15 cellular contexts compared by ENCODE assay signal in the genomic region with DNA sequence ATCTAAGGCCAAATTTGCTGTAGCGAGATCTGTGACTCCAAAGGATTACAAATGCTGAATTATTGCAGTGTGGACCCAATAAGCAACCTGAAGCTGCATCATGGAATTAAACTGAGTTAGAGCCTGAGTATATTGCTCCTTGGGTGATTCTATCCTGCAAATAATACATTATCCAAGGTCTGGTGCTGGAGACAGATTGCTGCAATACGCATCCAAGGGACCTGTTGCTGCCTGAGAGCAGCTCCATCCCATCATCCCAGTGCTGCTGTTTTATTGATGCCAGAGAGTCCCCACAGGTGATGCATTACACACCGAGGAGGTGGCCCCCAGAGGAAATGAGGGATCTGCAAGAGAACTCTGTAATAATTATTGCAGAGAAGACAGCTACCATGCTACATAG.
"Had no signal": no experiment of that assay in that cellular context is flagged by ENCODE, and none has a peak within 500 bp of the region (broad histone marks: within the 10 kb centered on the region; RNA-seq: fewer than 3 reads in every experiment).

No MANE protein-coding gene starts in this region.

- H3K4me3 ChIP-seq: body of pancreas, gastroesophageal sphincter, heart right ventricle had no signal

- H3K27me3 ChIP-seq: body of pancreas had no signal

- ATAC-seq: activated T-cell treated with anti-CD3 and anti-CD28 coated beads, Interleukin-2, amount 50 U/mL, for 4 hours; body of pancreas; effector memory CD8-positive, alpha-beta T cell; gastroesophageal sphincter; left lobe of liver; stimulated activated memory B cell treated with anti-CD40 and anti-IgM and Interleukin-4, amounts not matched to agents 10 μg/mL and 1 μg/mL and 100 μg/mL, for 72 hours; WTC11 had no signal

- DNase-seq: activated CD4-positive, alpha-beta memory T cell treated with anti-CD3 and anti-CD28 coated beads, Interleukin-2, amount 10 ng/mL, durations not matched to agents 7 days and 5 days; activated CD4-positive, alpha-beta T cell treated with anti-CD3 and anti-CD28 coated beads for 4 hours; activated effector memory CD4-positive, alpha-beta T cell treated with anti-CD3 and anti-CD28 coated beads, Interleukin-2, amount 50 U/mL, for 16 hours; activated T-cell treated with anti-CD3 and anti-CD28 coated beads, Interleukin-2, amount 50 U/mL, for 4 hours; amniotic stem cell; body of pancreas; effector memory CD8-positive, alpha-beta T cell; heart right ventricle; natural killer cell; occipital lobe; stimulated activated CD4-positive, alpha-beta T cell treated with anti-CD3 and anti-CD28 coated beads, Interleukin-2, amount 100 ng/mL, for 48 hours had no signal

- H3K4me1 ChIP-seq: body of pancreas, gastroesophageal sphincter had no signal

- H3K27ac ChIP-seq: body of pancreas, gastroesophageal sphincter had no signal

- H3K36me3 ChIP-seq: gastroesophageal sphincter, heart right ventricle had no signal
